21 cellular contexts compared by ENCODE assay signal in genomic region chr14:99257122-99257672, GRCh38. TPM values are rescaled to one million over a fixed set of nuclear protein-coding genes. Genes with fewer than 3 reads are reported as not detected.
DNase-seq lines count a peak whose midpoint lies in the region; ATAC-seq, FAIRE-seq and TF ChIP-seq lines count a peak whose summit lies in the region.
"Had no signal": no experiment of that assay in that cellular context is flagged by ENCODE, and none has a peak within 500 bp of the region (broad histone marks: within the 10 kb centered on the region; RNA-seq: fewer than 3 reads in every experiment).

No MANE protein-coding gene starts in this region.

- no peak overlapping the region for H3K18ac ChIP-seq in H9 (ENCODE audit: insufficient read length, low read depth, low read length)

- H3K23me2 ChIP-seq in H9 (ENCODE audit: insufficient read length, low read depth, low read length, poor library complexity, severe bottlenecking) = no peaks in the 10 kb centered on the region

- H2AK5ac ChIP-seq in H9 (ENCODE audit: insufficient read length, low read length) = no peak overlapping the region

- H3K4me2 ChIP-seq in H9 (ENCODE audit: insufficient read depth, insufficient read length, low read length) (no peak overlapping the region), SK-N-SH (no peak overlapping the region)

- peaks cover 0 to 22% (median 0%) of the 10 kb centered on the region in 8 donors for H3K9me3 Mint-ChIP-seq in CD4-positive, alpha-beta memory T cell
- H3K9me3 Mint-ChIP-seq in H9 = no peaks in the 10 kb centered on the region
- H3K9me3 Mint-ChIP-seq in activated T-helper 17 cell treated with anti-CD3 and anti-CD28 coated beads, Interleukin-2, amount 50 U/mL, for 72 hours = no peaks in the 10 kb centered on the region
- H3K9me3 Mint-ChIP-seq in naive thymus-derived CD4-positive, alpha-beta T cell = peaks cover 0 to 12% (median 0%) of the 10 kb centered on the region in 11 donors
- H3K9me3 Mint-ChIP-seq: activated B cell treated with CpG ODN at 0.5 μM for 24 hours, nephron had no signal

- H2BK15ac ChIP-seq in H9 (ENCODE audit: low read depth, low read length) = no peak overlapping the region

- H3K4me1 Mint-ChIP-seq in CD4-positive, alpha-beta memory T cell = peaks cover 64 to 100% (median 88%) of the 10 kb centered on the region in 4 donors
- H3K4me1 Mint-ChIP-seq in H9 = peaks cover 59 to 64% of the 10 kb centered on the region in 2 experiments
- peaks cover 62% of the 10 kb centered on the region for H3K4me1 Mint-ChIP-seq in activated T-helper 17 cell treated with anti-CD3 and anti-CD28 coated beads, Interleukin-2, amount 50 U/mL, for 72 hours
- H3K4me1 Mint-ChIP-seq in naive thymus-derived CD4-positive, alpha-beta T cell = peaks cover 61 to 100% (median 97%) of the 10 kb centered on the region in 7 donors
- H3K4me1 Mint-ChIP-seq: activated B cell treated with CpG ODN at 0.5 μM for 24 hours had no signal

- FAIRE-seq in HTR-8/SVneo (lab: Jason Lieb, UNC) (no peak), urothelium cell line (lab: Jason Lieb, UNC) (no peak)
- FAIRE-seq: endothelial cell of umbilical vein, GM12891 had no signal

- peak overlapping the region; percentile 6 for H4K91ac ChIP-seq in H9 (ENCODE audit: insufficient read length, low read depth, low read length)

- H3K56ac ChIP-seq in H9 (ENCODE audit: insufficient read length, low read depth, low read length) = no peak overlapping the region

- no peak overlapping the region for H2BK120ac ChIP-seq in H9 (ENCODE audit: low read depth, low read length, poor library complexity, severe bottlenecking)

- no peak overlapping the region for H3K9ac ChIP-seq in H9 (ENCODE audit: extremely low read depth, insufficient read length, low read length)
- no peak overlapping the region for H3K9ac ChIP-seq in SK-N-SH

- intact Hi-C loops in CD4-positive, alpha-beta memory T cell (cut with micrococcal nuclease) = no loop called here
- intact Hi-C loops in naive thymus-derived CD4-positive, alpha-beta T cell (cut with micrococcal nuclease) = no loop called here

- no peaks in the 10 kb centered on the region for H3K9me2 ChIP-seq in SK-N-SH

- no peak overlapping the region for H3K14ac ChIP-seq in H9 (ENCODE audit: insufficient read depth, low read length)

- H3F3A ChIP-seq in SK-N-SH (replicated peaks; ENCODE audit: insufficient read depth) = no peaks in the 10 kb centered on the region

- no peak for TF ChIP-seq RAD21 in SK-N-SH (IDR thresholded peaks at IDR 0.05; ENCODE audit: low read length)

- CTCF ChIA-PET in CD4-positive, alpha-beta memory T cell (lab: Charles Lee; ENCODE audit: partially characterized antibody) = interaction anchor here (0.8 to 1.9 kb wide), 5 partner anchors 15 to 24 kb away, joined by 3 to 6 read pairs (median 4); no protein-coding TSS in a partner anchor
- CTCF ChIA-PET in naive thymus-derived CD4-positive, alpha-beta T cell (lab: Charles Lee) = interaction anchor here (0.7 to 0.8 kb wide), 2 partner anchors 11 to 15 kb away, joined by 3 read pairs; no protein-coding TSS in a partner anchor
- CTCF ChIA-PET in SK-N-SH (lab: Yijun Ruan, JAX) = interaction anchor here (1.4 to 1.8 kb wide), 2 partner anchors 8 to 9 kb away, joined by 3 to 8 read pairs; no protein-coding TSS in a partner anchor

- H3K79me1 ChIP-seq in H9 (ENCODE audit: insufficient read depth, low read depth, low read length, poor library complexity, severe bottlenecking) = no peaks in the 10 kb centered on the region

- peaks cover 98% of the 10 kb centered on the region for H3K4me1 ChIP-seq in CD4-positive, alpha-beta memory T cell (ENCODE audit: insufficient read depth, low read length)
- H3K4me1 ChIP-seq in H9 (ENCODE audit: insufficient read depth, low read length) = peaks cover 12% of the 10 kb centered on the region
- H3K4me1 ChIP-seq in naive thymus-derived CD4-positive, alpha-beta T cell (ENCODE audit: control insufficient read depth in 2 of 2, insufficient read depth in 2 of 2, low read length in 2 of 2) = peaks cover 97 to 99% of the 10 kb centered on the region in 2 donors
- H3K4me1 ChIP-seq in SK-N-SH (ENCODE audit: control insufficient read depth in 1 of 2, insufficient read depth in 2 of 2, low read depth in 1 of 2, low read length in 1 of 2) = no peaks in the 10 kb centered on the region
- H3K4me1 ChIP-seq: colonic mucosa, testis had no signal

- H3K36me3 Mint-ChIP-seq in CD4-positive, alpha-beta memory T cell = peaks cover 77 to 87% of the 10 kb centered on the region in 2 donors
- peaks cover 0 to 9% (median 1%) of the 10 kb centered on the region in 3 experiments; a peak in 2 of 7 replicates for H3K36me3 Mint-ChIP-seq in H9 (ENCODE audit: insufficient read depth in 1 of 3, low read depth in 3 of 3)
- H3K36me3 Mint-ChIP-seq in activated T-helper 17 cell treated with anti-CD3 and anti-CD28 coated beads, Interleukin-2, amount 50 U/mL, for 72 hours (ENCODE audit: low read depth) = peaks cover 100% of the 10 kb centered on the region
- peaks cover 19 to 84% (median 63%) of the 10 kb centered on the region in 5 donors for H3K36me3 Mint-ChIP-seq in naive thymus-derived CD4-positive, alpha-beta T cell

- H3K9me3 ChIP-seq in CD4-positive, alpha-beta memory T cell (ENCODE audit: control insufficient read depth in 1 of 2, low read length in 2 of 2) = no peaks in the 10 kb centered on the region
- H3K9me3 ChIP-seq in H9 (ENCODE audit: control insufficient read depth, low read depth, low read length) (no peaks in the 10 kb centered on the region), SK-N-SH (no peaks in the 10 kb centered on the region)
- no peaks in the 10 kb centered on the region for H3K9me3 ChIP-seq in naive thymus-derived CD4-positive, alpha-beta T cell (ENCODE audit: control insufficient read depth in 2 of 3, low read length in 3 of 3)
- H3K9me3 ChIP-seq: colonic mucosa, testis had no signal

- peaks cover 5% of the 10 kb centered on the region; the same call in 1 of the 2 replicates for H3K79me2 ChIP-seq in H9 (ENCODE audit: insufficient read depth, low read length)
- no peaks in the 10 kb centered on the region for H3K79me2 ChIP-seq in SK-N-SH (ENCODE audit: insufficient read depth)

- no peak for TF ChIP-seq CTCF in H9 (conservative IDR thresholded peaks at IDR 0.05)
- TF ChIP-seq CTCF in SK-N-SH (IDR thresholded peaks at IDR 0.05) = no peak

- peak in 2 of 5 donors; percentile 1 to 13 for DNase-seq in CD4-positive, alpha-beta memory T cell
- no peak for DNase-seq in H9
- DNase-seq in naive thymus-derived CD4-positive, alpha-beta T cell = peak in 3 of 9 donors; percentile 14 to 25 (median 16)
- DNase-seq in HTR-8/SVneo (ENCODE audit: insufficient read length, low spot score) = no peak
- DNase-seq in urothelium cell line (ENCODE audit: low spot score) = no peak
- DNase-seq in SK-N-SH = no peak
- no peak for DNase-seq in NCI-H1417 (lab: John Stamatoyannopoulos, UW)
- DNase-seq: activated B cell treated with CpG ODN at 0.5 μM for 24 hours, colonic mucosa, DMS 273 treated with DMSO at 0.1 percent for 48 hours, NCI-H1048, NCI-H524 treated with DMSO at 0.1 percent for 48 hours, Right ventricle myocardium superior, testis had no signal

- no peak overlapping the region for H2BK5ac ChIP-seq in H9 (ENCODE audit: insufficient read length, low read length)

- peak overlapping the region; percentile 94 to 100 (median 98) for H3K4me3 Mint-ChIP-seq in CD4-positive, alpha-beta memory T cell
- peak overlapping the region in 1 of 2 experiments; percentile 12; a peak in 1 of 5 replicates for H3K4me3 Mint-ChIP-seq in H9
- H3K4me3 Mint-ChIP-seq in activated T-helper 17 cell treated with anti-CD3 and anti-CD28 coated beads, Interleukin-2, amount 50 U/mL, for 72 hours = peak overlapping the region; percentile 96
- peak overlapping the region; percentile 82 to 99 (median 94) for H3K4me3 Mint-ChIP-seq in naive thymus-derived CD4-positive, alpha-beta T cell
- H3K4me3 Mint-ChIP-seq: activated B cell treated with CpG ODN at 0.5 μM for 24 hours, B cell had no signal

- no peak overlapping the region for H2BK20ac ChIP-seq in H9 (ENCODE audit: low read depth, low read length, poor library complexity, severe bottlenecking)

- POLR2A ChIA-PET in CD4-positive, alpha-beta memory T cell (lab: Charles Lee; ENCODE audit: partially characterized antibody) = interaction anchor here (1.5 to 87.2 kb wide), 3 partner anchors 13 to 1075 kb away, joined by 3 to 6015 read pairs (median 6015); partner anchors contain the start of gene BCL11B
- POLR2A ChIA-PET in naive thymus-derived CD4-positive, alpha-beta T cell (lab: Charles Lee) = interaction anchor here (0.6 to 54.4 kb wide), 6 partner anchors 11 to 1084 kb away, joined by 3 to 2458 read pairs (median 18); partner anchors contain the start of gene BCL11B
- POLR2A ChIA-PET in SK-N-SH (lab: Yijun Ruan, JAX) = no interaction called here

- H3K4me3 ChIP-seq in CD4-positive, alpha-beta memory T cell (ENCODE audit: low read length in 2 of 2) = peak overlapping the region; percentile 33 to 64
- H3K4me3 ChIP-seq in naive thymus-derived CD4-positive, alpha-beta T cell (ENCODE audit: low read length) = peak overlapping the region; percentile 56
- no peak overlapping the region for H3K4me3 ChIP-seq in SK-N-SH (ENCODE audit: low read depth in 2 of 2, low read length in 1 of 2)
- H3K4me3 ChIP-seq: colonic mucosa, testis had no signal

- no peak for ATAC-seq in activated T-helper 17 cell treated with anti-CD3 and anti-CD28 coated beads, Interleukin-2, amount 50 U/mL, for 72 hours (replicated peaks)
- no peak for ATAC-seq in naive thymus-derived CD4-positive, alpha-beta T cell

- no peak overlapping the region for H4K5ac ChIP-seq in H9 (ENCODE audit: insufficient read length, low read depth, low read length)

- no peak overlapping the region for H3K23ac ChIP-seq in H9 (ENCODE audit: insufficient read length, low read depth, low read length)

- no peak overlapping the region for H3T11ph ChIP-seq in H9 (ENCODE audit: low read length)

- H4K8ac ChIP-seq in H9 (replicated peaks; ENCODE audit: insufficient read length, low read depth, low read length) = no peak overlapping the region

- peaks cover 45% of the 10 kb centered on the region for H3K36me3 ChIP-seq in CD4-positive, alpha-beta memory T cell (ENCODE audit: insufficient read depth, low read length)
- peaks cover 6 to 55% (median 39%) of the 10 kb centered on the region in 3 experiments for H3K36me3 ChIP-seq in naive thymus-derived CD4-positive, alpha-beta T cell (ENCODE audit: control insufficient read depth in 2 of 3, insufficient read depth in 3 of 3, low read length in 3 of 3)
- no peaks in the 10 kb centered on the region for H3K36me3 ChIP-seq in SK-N-SH (replicated peaks in 1 of 2; ENCODE audit: control insufficient read depth in 1 of 2, insufficient read depth in 2 of 2, low read length in 1 of 2)
- H3K36me3 ChIP-seq: colonic mucosa had no signal

- no CpG with 5 or more reads among the region's 14 CpGs for WGBS in H9 (ENCODE audit: extremely low coverage, insufficient read length, low lambda C conversion rate)
- 36% methylated on average over 5 of the region's 14 CpGs for WGBS in SK-N-SH (ENCODE audit: low lambda C conversion rate)

- peak overlapping the region; percentile 99 to 100 (median 100) for H3K27ac Mint-ChIP-seq in CD4-positive, alpha-beta memory T cell
- H3K27ac Mint-ChIP-seq in H9 = no peak overlapping the region
- H3K27ac Mint-ChIP-seq in activated T-helper 17 cell treated with anti-CD3 and anti-CD28 coated beads, Interleukin-2, amount 50 U/mL, for 72 hours = peak overlapping the region; percentile 99
- H3K27ac Mint-ChIP-seq in naive thymus-derived CD4-positive, alpha-beta T cell = peak overlapping the region; percentile 99 to 100 (median 100)
- H3K27ac Mint-ChIP-seq: activated B cell treated with CpG ODN at 0.5 μM for 24 hours, B cell, progenitor cell of endocrine pancreas had no signal

- H3K27me3 ChIP-seq in CD4-positive, alpha-beta memory T cell (ENCODE audit: insufficient read depth, low read length) = no peaks in the 10 kb centered on the region
- H3K27me3 ChIP-seq in H9 (ENCODE audit: insufficient read depth, low read length) = no peaks in the 10 kb centered on the region
- no peaks in the 10 kb centered on the region for H3K27me3 ChIP-seq in naive thymus-derived CD4-positive, alpha-beta T cell (ENCODE audit: control insufficient read depth in 2 of 2, insufficient read depth in 2 of 2, low read length in 2 of 2)
- peaks cover 96% of the 10 kb centered on the region for H3K27me3 ChIP-seq in SK-N-SH (ENCODE audit: insufficient read depth)
- H3K27me3 ChIP-seq: colonic mucosa, testis had no signal

- no peak overlapping the region; the same call in 1 of the 2 replicates for H3K4ac ChIP-seq in H9 (ENCODE audit: low read depth, low read length)

- peaks cover under 1% of the 10 kb centered on the region for H4K20me1 ChIP-seq in H9 (ENCODE audit: control insufficient read depth, insufficient read depth, insufficient read length)
- no peaks in the 10 kb centered on the region for H4K20me1 ChIP-seq in SK-N-SH (ENCODE audit: insufficient read depth)

- H3K27ac ChIP-seq in CD4-positive, alpha-beta memory T cell (ENCODE audit: low read depth, low read length) = peak overlapping the region; percentile 98
- no peak overlapping the region for H3K27ac ChIP-seq in H9 (ENCODE audit: insufficient read length, low read depth, low read length)
- H3K27ac ChIP-seq in naive thymus-derived CD4-positive, alpha-beta T cell (ENCODE audit: low read depth, low read length) = peak overlapping the region; percentile 98
- H3K27ac ChIP-seq in SK-N-SH (ENCODE audit: low read depth in 2 of 2, low read length in 1 of 2) = no peak overlapping the region
- H3K27ac ChIP-seq: colonic mucosa, testis had no signal

- no peak for TF ChIP-seq EP300 in SK-N-SH (IDR thresholded peaks at IDR 0.05; ENCODE audit: borderline replicate concordance in 1 of 2, low read depth in 1 of 2, low read length in 1 of 2)

- H3K27me3 Mint-ChIP-seq in CD4-positive, alpha-beta memory T cell = no peaks in the 10 kb centered on the region
- no peaks in the 10 kb centered on the region for H3K27me3 Mint-ChIP-seq in H9 (ENCODE audit: low read depth)
- H3K27me3 Mint-ChIP-seq in activated T-helper 17 cell treated with anti-CD3 and anti-CD28 coated beads, Interleukin-2, amount 50 U/mL, for 72 hours = no peaks in the 10 kb centered on the region
- no peaks in the 10 kb centered on the region for H3K27me3 Mint-ChIP-seq in naive thymus-derived CD4-positive, alpha-beta T cell

- H2AFZ ChIP-seq in H9 (ENCODE audit: low read length) (no peak overlapping the region), SK-N-SH (ENCODE audit: low read depth) (no peak overlapping the region)

- H2BK12ac ChIP-seq in H9 (ENCODE audit: insufficient read length, low read depth, low read length) = no peak overlapping the region

RNA-seq across cellular contexts. Expression of gene BCL11B, which starts 14.8 kb away (rescaled TPM):
- total RNA-seq in CD4-positive, alpha-beta memory T cell = 100 to 1,000 TPM; 163 to 165 TPM
- 10 to 100 TPM in 1 of 2 donors, 1 to 10 TPM in 1; 2.6 to 11.6 TPM for polyA plus RNA-seq in CD4-positive, alpha-beta memory T cell
- 4.9 and 5.1 TPM in 2 replicates for total RNA-seq in H9 (2021)
- total RNA-seq in activated T-helper 17 cell treated with anti-CD3 and anti-CD28 coated beads, Interleukin-2, amount 50 U/mL, for 72 hours = 10 to 100 TPM; 51.4 to 52.9 TPM
- 100 to 1,000 TPM in 4 of 5 experiments, 10 to 100 TPM in 1; 96.3 to 269 (median 223) TPM for total RNA-seq in naive thymus-derived CD4-positive, alpha-beta T cell
- 10 to 100 TPM; 10.9 to 11.6 TPM for polyA plus RNA-seq in naive thymus-derived CD4-positive, alpha-beta T cell
- polyA plus RNA-seq in SK-N-SH (2012; rRNA removed) = not detected in 2 replicates
- polyA plus RNA-seq in SK-N-SH (2012; cell fraction: cytosol; rRNA removed) = not detected in 2 replicates
- polyA plus RNA-seq in SK-N-SH (2012; cell fraction: nucleus; rRNA removed) = not detected in 2 replicates
- total RNA-seq: fibroblast of villous mesenchyme had no signal

Comparison
In these comparisons a context has a peak if more than half of its experiments do, and no peak if none do; other contexts are left out.
1. H3K27ac ChIP-seq: peak in CD4-positive, alpha-beta memory T cell (single experiment) and naive thymus-derived CD4-positive, alpha-beta T cell (single experiment); none in H9 (single experiment) and SK-N-SH (0 of 2).
2. H3K4me3 ChIP-seq: peak in CD4-positive, alpha-beta memory T cell (2 of 2) and naive thymus-derived CD4-positive, alpha-beta T cell (single experiment); none in SK-N-SH (0 of 2).
3. H3K27ac Mint-ChIP-seq: peak in CD4-positive, alpha-beta memory T cell (7 of 7), activated T-helper 17 cell treated with anti-CD3 and anti-CD28 coated beads, Interleukin-2, amount 50 U/mL, for 72 hours (single experiment) and naive thymus-derived CD4-positive, alpha-beta T cell (9 of 9); none in H9 (0 of 3).